18 cellular contexts compared by ENCODE assay signal in genomic region chr13:50189450-50189849, GRCh38.
A peak's percentile ranks its signal among the peaks of the same experiment; 100 is the strongest.
DNase-seq lines count a peak whose midpoint lies in the region; ATAC-seq and TF ChIP-seq lines count a peak whose summit lies in the region.
"Had no signal": no experiment of that assay in that cellular context is flagged by ENCODE, and none has a peak within 500 bp of the region (broad histone marks: within the 10 kb centered on the region; RNA-seq: fewer than 3 reads in every experiment).

No MANE protein-coding gene starts in this region.

- H3K27me3 ChIP-seq in GM23338 (ENCODE audit: insufficient read depth) (no peaks in the 10 kb centered on the region), Panc1 (ENCODE audit: control insufficient read depth, insufficient read depth, low read length) (no peaks in the 10 kb centered on the region), esophagus muscularis mucosa (no peaks in the 10 kb centered on the region), testis (no peaks in the 10 kb centered on the region)

- H3K27me3 Mint-ChIP-seq in GM23338 (ENCODE audit: insufficient read depth, low read depth, poor library complexity): no peaks in the 10 kb centered on the region

- no peak overlapping the region for H3K4me2 ChIP-seq in GM23338

- CTCF ChIA-PET in Panc1 (lab: Charles Lee): no interaction called here

- no peak overlapping the region for H3K27ac Mint-ChIP-seq in GM23338

- H3F3A ChIP-seq in GM23338 (replicated peaks; ENCODE audit: low read depth): no peaks in the 10 kb centered on the region

- POLR2A ChIA-PET in Panc1 (lab: Charles Lee): interaction anchor here (1.2 kb wide), 1 partner anchor 11 kb away, joined by 4 read pairs; no protein-coding TSS in a partner anchor

- peaks cover 4% of the 10 kb centered on the region; the same call in 1 of the 2 replicates for H4K20me1 ChIP-seq in GM23338 (replicated peaks; ENCODE audit: insufficient read depth)

- no peak for TF ChIP-seq POLR2A in esophagus muscularis mucosa (IDR thresholded peaks at IDR 0.05; ENCODE audit: low read depth)
- no peak for TF ChIP-seq POLR2A in testis (IDR thresholded peaks at IDR 0.05)

- H3K9me3 ChIP-seq in Panc1 (ENCODE audit: control insufficient read depth, insufficient read depth, low read depth, low read length) (no peaks in the 10 kb centered on the region), esophagus muscularis mucosa (no peaks in the 10 kb centered on the region), testis (no peaks in the 10 kb centered on the region)

- WGBS in esophagus muscularis mucosa: 87% methylated on average over 2 of the region's 2 CpGs
- 88 to 92% methylated on average over 2 of the region's 2 CpGs for WGBS in testis, 2 donors

- no peak for TF ChIP-seq EP300 in esophagus muscularis mucosa (IDR thresholded peaks at IDR 0.05)

- H3K36me3 ChIP-seq in GM23338 (ENCODE audit: insufficient read depth) (no peaks in the 10 kb centered on the region), Panc1 (ENCODE audit: control insufficient read depth, insufficient read depth, low read length) (no peaks in the 10 kb centered on the region), esophagus muscularis mucosa (no peaks in the 10 kb centered on the region), testis (ENCODE audit: low read depth, missing control alignments) (no peaks in the 10 kb centered on the region)

- intact Hi-C loops in Panc1 (cut with micrococcal nuclease; ENCODE audit: unreplicated experiment): no loop called here
- intact Hi-C loops in esophagus muscularis mucosa (cut with DNase I): no loop called here
- intact Hi-C loops in testis (cut with DNase I; ENCODE audit: low total_unique reads): no loop called here

- TF ChIP-seq CTCF in GM23338 (conservative IDR thresholded peaks at IDR 0.05; ENCODE audit: low read depth in 2 of 2): peak; percentile 60 to 67
- peak; percentile 25; the same call in 1 of the 2 replicates for TF ChIP-seq CTCF in Panc1 (IDR thresholded peaks at IDR 0.05)
- TF ChIP-seq CTCF in esophagus muscularis mucosa (IDR thresholded peaks at IDR 0.05): no peak
- TF ChIP-seq CTCF in testis (IDR thresholded peaks at IDR 0.05): no peak

- H3K79me2 ChIP-seq in GM23338 (replicated peaks; ENCODE audit: insufficient read depth): peaks cover 10% of the 10 kb centered on the region

- H3K27ac ChIP-seq in GM23338 (ENCODE audit: low read depth) (no peak overlapping the region), Panc1 (ENCODE audit: low read length) (peak overlapping the region; percentile 39; the same call in 1 of the 2 replicates), esophagus muscularis mucosa (replicated peaks in 1 of 4) (no peak overlapping the region), testis (no peak overlapping the region)

- H3K9me3 Mint-ChIP-seq in GM23338: peaks cover 12% of the 10 kb centered on the region; the same call in 2 of the 3 replicates

- in situ Hi-C loops in Panc1 (cut with HindIII; ENCODE audit: low pct_unique_long_range_greater_than_20kb, low sequenced_read_pairs): no loop called here

- DNase-seq in DMS 273 (lab: John Stamatoyannopoulos, UW; ENCODE audit: unreplicated experiment) (peak; percentile 4), DMS 273 treated with DMSO at 0.1 percent for 48 hours (lab: John Stamatoyannopoulos, UW) (no peak), GM23338 (ENCODE audit: low spot score) (peak; percentile 33), Panc1 (ENCODE audit: low read depth, low spot score) (no peak), esophagus muscularis mucosa (ENCODE audit: extremely low spot score) (peak; percentile 7), HK-2 (ENCODE audit: unreplicated experiment) (no peak), testis (no peak)
- DNase-seq: 8988T; C1 segment of cervical spinal cord; central memory CD4-positive, alpha-beta T cell; foreskin melanocyte; left colon; NCI-H1105 treated with DMSO at 0.1 percent for 48 hours; NCI-H2171; stimulated activated naive CD8-positive, alpha-beta T cell treated with anti-CD3 and anti-CD28 coated beads, Interleukin-15, Interleukin-2, amounts not matched to agents 100 U/mL and 50 U/mL, for 24 hours; SW 1271; trophoblast cell had no signal

- no TSS peak for BruUV-seq in Panc1 (replicated peaks; lab: Mats Ljungman, UMichigan)

- H3K4me1 ChIP-seq in GM23338 (ENCODE audit: insufficient read depth) (peaks cover 8% of the 10 kb centered on the region; the same call in 1 of the 2 replicates), Panc1 (ENCODE audit: control insufficient read depth, insufficient read depth, low read length) (peaks cover 15% of the 10 kb centered on the region; the same call in 1 of the 2 replicates), esophagus muscularis mucosa (no peaks in the 10 kb centered on the region), testis (no peaks in the 10 kb centered on the region)

- peaks cover 19% of the 10 kb centered on the region for H3K4me1 Mint-ChIP-seq in GM23338

- peak; percentile 39; the same call in 1 of the 3 replicates for ATAC-seq in GM23338
- ATAC-seq in Panc1: no peak
- no peak for ATAC-seq in GM18867 (IDR thresholded peaks at IDR 0.05; ENCODE audit: unreplicated experiment)
- ATAC-seq: left colon; stimulated activated naive CD8-positive, alpha-beta T cell treated with anti-CD3 and anti-CD28 coated beads, Interleukin-15, Interleukin-2, amounts not matched to agents 100 U/mL and 50 U/mL, for 24 hours had no signal

- H3K4me3 Mint-ChIP-seq in GM23338: no peak overlapping the region

- peaks cover 14% of the 10 kb centered on the region for H3K36me3 Mint-ChIP-seq in GM23338 (ENCODE audit: low read depth)

- no peak overlapping the region for H2AFZ ChIP-seq in GM23338

- H3K4me3 ChIP-seq in GM23338 (no peak overlapping the region), Panc1 (ENCODE audit: low read depth in 2 of 2, low read length in 2 of 2) (no peak overlapping the region), esophagus muscularis mucosa (no peak overlapping the region), testis (no peak overlapping the region)

- H3K9me2 ChIP-seq in GM23338 (ENCODE audit: insufficient read depth): peaks cover 8% of the 10 kb centered on the region; the same call in 1 of the 2 replicates

TF ChIP-seq in GM23338, 12 proteins besides CTCF, POLR2A, EP300 and RAD21:
- no peak for TF ChIP-seq CREB1 (CRISPR knock-in tag; IDR thresholded peaks at IDR 0.05; ENCODE audit: low read depth)

Comparison
In these comparisons a context has a peak if more than half of its experiments do, and no peak if none do; other contexts are left out.
1. DNase-seq: peak in DMS 273 (single experiment), GM23338 (single experiment) and esophagus muscularis mucosa (single experiment); none in DMS 273 treated with DMSO at 0.1 percent for 48 hours (single experiment), Panc1 (single experiment), HK-2 (single experiment) and testis (single experiment).
2. CTCF ChIP-seq: peak in GM23338 (2 of 2) and Panc1 (single experiment); none in esophagus muscularis mucosa (0 of 3) and testis (0 of 3).